ENCODE assay signal across 12 cellular contexts in the genomic region with DNA sequence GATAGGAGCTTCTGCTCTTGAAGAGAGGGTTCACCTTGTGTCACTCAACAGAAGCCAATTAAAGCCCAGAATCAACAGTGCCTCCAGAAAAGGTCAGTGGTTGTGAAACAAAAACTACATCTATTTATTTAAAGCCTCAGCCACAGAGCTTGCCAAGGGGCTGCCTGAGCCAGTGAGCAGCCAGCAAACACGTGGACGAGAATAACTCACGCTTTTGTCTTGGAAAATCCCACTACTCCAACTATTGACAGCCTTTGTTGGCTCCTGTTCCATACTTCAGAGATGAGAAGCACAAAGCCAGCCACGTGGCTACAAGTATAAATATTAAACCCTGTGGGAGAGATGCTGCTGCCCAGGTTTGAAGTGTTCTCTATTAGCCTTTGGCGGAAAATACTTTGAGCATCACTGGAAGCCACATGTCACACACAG. TPM values are rescaled to one million over a fixed set of nuclear protein-coding genes. Genes with fewer than 3 reads are reported as not detected.
DNase-seq lines count a peak whose midpoint lies in the region; ATAC-seq and TF ChIP-seq lines count a peak whose summit lies in the region.
"Had no signal": no experiment of that assay in that cellular context is flagged by ENCODE, and none has a peak within 500 bp of the region (broad histone marks: within the 10 kb centered on the region; RNA-seq: fewer than 3 reads in every experiment).

No MANE protein-coding gene starts in this region.

- no peak overlapping the region for H3K4me3 ChIP-seq in adipocyte (ENCODE audit: low read length)
- no peak overlapping the region for H3K4me3 ChIP-seq in esophagus muscularis mucosa
- H3K4me3 ChIP-seq: tibial artery had no signal

- H3K27ac ChIP-seq in esophagus muscularis mucosa (replicated peaks in 1 of 4): no peak overlapping the region
- H3K27ac ChIP-seq: tibial artery, VCaP had no signal

- intact Hi-C loops in Right ventricle myocardium superior (cut with DNase I): no loop called here
- intact Hi-C loops in cardiac septum (cut with DNase I): no loop called here
- intact Hi-C loops in esophagus muscularis mucosa (cut with DNase I): no loop called here

- no peak for TF ChIP-seq EP300 in esophagus muscularis mucosa (IDR thresholded peaks at IDR 0.05)

- H3K27me3 ChIP-seq in adipocyte (replicated peaks; ENCODE audit: control insufficient read depth, insufficient read depth, low read length) (no peaks in the 10 kb centered on the region), esophagus muscularis mucosa (no peaks in the 10 kb centered on the region)
- H3K27me3 ChIP-seq: tibial artery had no signal

- H3K36me3 ChIP-seq in adipocyte (ENCODE audit: control insufficient read depth, insufficient read depth, low read length, severe bottlenecking) (no peaks in the 10 kb centered on the region), esophagus muscularis mucosa (no peaks in the 10 kb centered on the region)
- H3K36me3 ChIP-seq: tibial artery had no signal

- TF ChIP-seq POLR2A in esophagus muscularis mucosa (IDR thresholded peaks at IDR 0.05; ENCODE audit: low read depth): no peak

- 40% methylated on average over 1 of the region's 5 CpGs for WGBS in esophagus muscularis mucosa

- ATAC-seq in Right ventricle myocardium superior (ENCODE audit: poor library complexity) (peak; percentile 91), HG02870 (IDR thresholded peaks at IDR 0.05; ENCODE audit: unreplicated experiment) (no peak)

- H3K4me1 ChIP-seq in adipocyte (ENCODE audit: control insufficient read depth, insufficient read depth, low read length): peaks cover 8% of the 10 kb centered on the region
- H3K4me1 ChIP-seq in esophagus muscularis mucosa: peaks cover 0 to 13% (median 11%) of the 10 kb centered on the region in 4 donors
- H3K4me1 ChIP-seq: tibial artery had no signal

- TF ChIP-seq CTCF in esophagus muscularis mucosa (IDR thresholded peaks at IDR 0.05): no peak

- H3K9me3 ChIP-seq in adipocyte (ENCODE audit: control insufficient read depth, low read length) (no peaks in the 10 kb centered on the region), esophagus muscularis mucosa (no peaks in the 10 kb centered on the region)
- H3K9me3 ChIP-seq: tibial artery had no signal

- DNase-seq in Right ventricle myocardium superior (peak; percentile 58), cardiac septum (ENCODE audit: low spot score) (no peak), adipocyte (ENCODE audit: low read depth) (peak; percentile 24), iris pigment epithelial cell (ENCODE audit: low read depth) (peak; percentile 44), SIG-M5 treated with dmso at 0.1 percent for 504 hours (lab: John Stamatoyannopoulos, UW; ENCODE audit: unreplicated experiment) (no peak), esophagus muscularis mucosa (ENCODE audit: extremely low spot score) (no peak)
- DNase-seq in activated CD4-positive, alpha-beta T cell treated with anti-CD3 and anti-CD28 coated beads for 1 hour: no peak
- DNase-seq: activated T-cell treated with anti-CD3 and anti-CD28 coated beads for 4 hours, NCI-H1930, tibial artery had no signal

- H3K9ac ChIP-seq in adipocyte (ENCODE audit: low read length): no peak overlapping the region

RNA-seq across cellular contexts. Expression of a gene that starts 10.3 kb away (rescaled TPM):
- 0.35 TPM for total RNA-seq in Right ventricle myocardium superior
- total RNA-seq in cardiac septum: 0.11 TPM
- 1 to 10 TPM in 1 of 4 donors, under 1 TPM in 3; 0.33 to 2.1 (median 0.60) TPM for total RNA-seq in esophagus muscularis mucosa

Comparison
In these comparisons a context has a peak if more than half of its experiments do, and no peak if none do; other contexts are left out.
1. DNase-seq: peak in Right ventricle myocardium superior (single experiment), adipocyte (single experiment) and iris pigment epithelial cell (single experiment); none in cardiac septum (single experiment), SIG-M5 treated with dmso at 0.1 percent for 504 hours (single experiment), esophagus muscularis mucosa (single experiment) and activated CD4-positive, alpha-beta T cell treated with anti-CD3 and anti-CD28 coated beads for 1 hour (single experiment).